8 cellular contexts compared by ENCODE assay signal in the genomic region with DNA sequence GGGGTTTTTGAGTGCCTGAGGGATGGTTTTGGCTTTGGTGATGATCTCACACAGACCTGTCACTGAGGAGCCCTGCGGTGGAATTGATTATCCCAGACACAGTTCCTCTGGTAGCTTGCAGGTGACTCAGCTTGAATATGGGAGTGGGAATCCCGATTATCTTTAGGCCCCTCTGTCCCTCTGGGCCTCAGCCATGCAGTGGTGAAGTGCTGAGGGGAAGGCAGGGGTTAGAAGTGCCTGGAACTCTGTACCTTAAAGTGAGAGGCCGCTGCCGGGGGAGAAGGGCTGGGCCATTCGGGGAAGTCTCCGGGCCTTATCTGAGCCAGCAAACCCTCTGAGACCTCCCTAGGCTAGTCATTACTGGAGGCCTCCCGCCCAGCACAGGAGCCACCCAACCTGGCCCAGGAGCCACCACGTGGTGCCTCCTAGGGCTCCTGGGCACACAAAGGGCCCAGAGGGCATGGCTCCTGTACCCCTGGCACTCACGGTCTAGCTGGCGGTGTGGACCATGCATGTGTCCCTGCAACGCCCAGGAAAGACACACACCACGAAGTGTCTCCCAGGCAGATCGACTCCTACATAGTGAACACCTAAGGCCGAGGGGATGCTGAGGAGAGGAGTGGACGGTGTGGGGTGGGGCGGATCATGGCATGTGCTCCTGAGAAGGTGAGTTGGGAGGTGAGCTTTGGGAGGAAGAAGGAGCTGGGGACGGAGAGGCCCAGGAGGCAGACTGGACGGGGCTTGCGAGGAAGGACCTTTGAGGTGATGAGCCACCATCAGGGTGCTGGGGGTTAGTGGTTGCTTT. TPM values are rescaled to one million over a fixed set of nuclear protein-coding genes. Genes with fewer than 3 reads are reported as not detected.
A peak's percentile ranks its signal among the peaks of the same experiment; 100 is the strongest.
DNase-seq lines count a peak whose midpoint lies in the region; ATAC-seq and TF ChIP-seq lines count a peak whose summit lies in the region.

No MANE protein-coding gene starts in this region.

- peaks cover 99% of the 10 kb centered on the region for H3K79me2 ChIP-seq in osteoblast (ENCODE audit: insufficient read depth, low read length)

- H3K4me1 Mint-ChIP-seq in CD8-positive, alpha-beta T cell (ENCODE audit: low read depth), result peaks cover 68% of the 10 kb centered on the region
- H3K4me1 Mint-ChIP-seq in endothelial cell (ENCODE audit: unreplicated experiment), result peaks cover 63% of the 10 kb centered on the region

- H3K27me3 Mint-ChIP-seq in CD8-positive, alpha-beta T cell (ENCODE audit: low read depth), result no peaks in the 10 kb centered on the region
- peaks cover 5% of the 10 kb centered on the region for H3K27me3 Mint-ChIP-seq in endothelial cell (ENCODE audit: unreplicated experiment)

- no peak for ATAC-seq in CD8-positive, alpha-beta T cell
- no peak for ATAC-seq in HG03045 (IDR thresholded peaks at IDR 0.05; ENCODE audit: unreplicated experiment)
- ATAC-seq in GM18870 (IDR thresholded peaks at IDR 0.05; ENCODE audit: unreplicated experiment), result no peak

- POLR2A ChIA-PET in CD8-positive, alpha-beta T cell (lab: Charles Lee), result interaction anchor here (1.3 kb wide), 1 partner anchor 17 kb away, joined by 3 read pairs; no protein-coding TSS in a partner anchor

- peaks cover 20% of the 10 kb centered on the region for H3K36me3 Mint-ChIP-seq in CD8-positive, alpha-beta T cell
- H3K36me3 Mint-ChIP-seq in endothelial cell (ENCODE audit: low read depth, unreplicated experiment), result peaks cover 11% of the 10 kb centered on the region

- H3K27ac Mint-ChIP-seq in CD8-positive, alpha-beta T cell, result peak overlapping the region; percentile 88
- H3K27ac Mint-ChIP-seq in endothelial cell (ENCODE audit: unreplicated experiment), result peak overlapping the region; percentile 68

- H3K4me3 Mint-ChIP-seq in CD8-positive, alpha-beta T cell, result peak overlapping the region; percentile 80
- H3K4me3 Mint-ChIP-seq in endothelial cell (ENCODE audit: unreplicated experiment), result peak overlapping the region; percentile 48

- H3K4me1 ChIP-seq in CD8-positive, alpha-beta T cell (ENCODE audit: insufficient read depth, low read length), result peaks cover 36% of the 10 kb centered on the region
- H3K4me1 ChIP-seq in osteoblast (ENCODE audit: insufficient read depth, low read length), result peaks cover 64% of the 10 kb centered on the region

- H4K20me1 ChIP-seq in osteoblast (ENCODE audit: insufficient read depth, low read length), result peaks cover 42% of the 10 kb centered on the region

- intact Hi-C loops in CD8-positive, alpha-beta T cell (cut with DNase I, micrococcal nuclease), result no loop called here

- no peaks in the 10 kb centered on the region for H3K9me3 ChIP-seq in CD8-positive, alpha-beta T cell (ENCODE audit: low read length)
- H3K9me3 ChIP-seq in osteoblast (ENCODE audit: low read depth, low read length), result no peaks in the 10 kb centered on the region

- no peak overlapping the region for H3K27ac ChIP-seq in CD8-positive, alpha-beta T cell (ENCODE audit: low read depth, low read length)
- H3K27ac ChIP-seq in osteoblast (ENCODE audit: low read depth, low read length), result peak overlapping the region; percentile 68

- H2AFZ ChIP-seq in osteoblast (ENCODE audit: low read length), result no peak overlapping the region

- no peaks in the 10 kb centered on the region for H3K36me3 ChIP-seq in CD8-positive, alpha-beta T cell (ENCODE audit: insufficient read depth, low read length)
- peaks cover 22% of the 10 kb centered on the region for H3K36me3 ChIP-seq in osteoblast (ENCODE audit: insufficient read depth, low read length)

- H3K4me2 ChIP-seq in osteoblast (ENCODE audit: insufficient read depth, low read length), result peak overlapping the region; percentile 29

- H3K4me3 ChIP-seq in CD8-positive, alpha-beta T cell (ENCODE audit: low read depth, low read length), result no peak overlapping the region
- H3K4me3 ChIP-seq in osteoblast (ENCODE audit: insufficient read depth, low read length), result no peak overlapping the region

- no peak for DNase-seq in CD8-positive, alpha-beta T cell
- DNase-seq in RPMI7951 (ENCODE audit: low read depth), result peak; percentile 60
- DNase-seq in endothelial cell (ENCODE audit: low spot score), result no peak
- peak; percentile 43 for DNase-seq in osteoblast (ENCODE audit: insufficient read length, low spot score, missing footprints)
- DNase-seq in AG08396 (ENCODE audit: low spot score), result no peak
- DNase-seq in GM19238 (ENCODE audit: insufficient read length, low spot score), result no peak

- no peaks in the 10 kb centered on the region for H3K9me3 Mint-ChIP-seq in CD8-positive, alpha-beta T cell
- no peaks in the 10 kb centered on the region for H3K9me3 Mint-ChIP-seq in endothelial cell (ENCODE audit: unreplicated experiment)

- TF ChIP-seq CTCF in CD8-positive, alpha-beta T cell (IDR thresholded peaks at IDR 0.05), result no peak
- TF ChIP-seq CTCF in endothelial cell (IDR thresholded peaks at IDR 0.05; ENCODE audit: unreplicated experiment) (no peak), osteoblast (IDR thresholded peaks at IDR 0.05; ENCODE audit: extremely low read depth, low read depth, low read length) (no peak)

- H3K27me3 ChIP-seq in CD8-positive, alpha-beta T cell (ENCODE audit: insufficient read depth, low read length), result no peaks in the 10 kb centered on the region
- H3K27me3 ChIP-seq in osteoblast (ENCODE audit: insufficient read depth, low read length), result no peaks in the 10 kb centered on the region

- CTCF ChIA-PET in CD8-positive, alpha-beta T cell (lab: Charles Lee), result no interaction called here

RNA-seq across cellular contexts. Expression of a gene that starts 56.2 kb away (rescaled TPM):
- 10 to 100 TPM; 37.0 to 40.0 TPM for total RNA-seq in CD8-positive, alpha-beta T cell
- 68.6 and 72.7 TPM in 2 replicates for total RNA-seq in RPMI7951 (2014; rRNA removed; shearing (Covaris generic))
- 162 TPM for total RNA-seq in endothelial cell (ENCODE audit: unreplicated experiment)
- 99.6 and 111 TPM in 2 replicates for total RNA-seq in osteoblast

Comparison
In these comparisons a context has a peak if more than half of its experiments do, and no peak if none do; other contexts are left out.
1. DNase-seq: peak in RPMI7951 (single experiment) and osteoblast (single experiment); none in CD8-positive, alpha-beta T cell (0 of 7), endothelial cell (single experiment), AG08396 (single experiment) and GM19238 (single experiment).